ENCODE assay signal across 8 cellular contexts in the genomic region with DNA sequence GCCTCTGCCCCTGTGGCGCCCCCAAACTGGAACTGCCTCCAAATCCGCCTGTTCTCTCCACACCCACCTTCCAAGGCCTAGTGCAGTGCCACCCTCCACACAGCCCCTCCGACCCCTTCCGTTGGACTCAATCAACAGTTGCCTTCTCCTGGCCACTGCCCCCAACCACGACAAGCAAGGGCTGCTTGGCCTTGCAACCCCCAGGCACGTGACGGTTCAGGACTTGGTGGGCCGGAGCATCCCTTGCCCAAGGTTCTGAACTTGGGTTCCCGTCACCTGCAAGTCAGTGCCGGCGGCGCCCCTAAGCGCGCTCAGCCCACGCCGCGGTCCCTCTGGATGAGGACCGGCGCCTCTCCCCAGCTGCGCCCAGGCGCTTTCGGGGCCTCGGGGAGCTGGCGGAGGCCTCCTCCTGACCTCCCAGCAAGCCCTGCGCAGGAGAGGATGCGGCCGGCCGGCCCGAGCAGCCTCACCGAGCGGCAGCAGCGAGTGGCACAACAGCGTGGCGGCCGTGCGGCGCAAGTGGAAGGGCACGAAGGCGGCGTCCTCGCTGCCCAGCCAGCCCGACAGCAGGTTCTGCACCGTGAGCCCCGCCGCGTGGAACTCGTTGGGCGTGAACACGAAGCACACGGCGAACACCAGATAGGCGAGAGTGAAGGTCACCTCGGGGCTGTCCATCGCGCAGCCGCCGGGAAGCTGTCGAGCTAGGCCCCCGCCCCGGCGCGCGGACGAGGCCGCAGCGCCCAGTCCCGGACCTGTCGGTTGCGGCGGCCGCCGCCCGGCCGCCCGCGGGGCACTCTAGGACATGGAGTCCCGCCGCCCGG. TPM values are rescaled to one million over a fixed set of nuclear protein-coding genes. Genes with fewer than 3 reads are reported as not detected.
DNase-seq lines count a peak whose midpoint lies in the region; ATAC-seq and TF ChIP-seq lines count a peak whose summit lies in the region.

No MANE protein-coding gene starts in this region.

- peak overlapping the region; percentile 94 for H3K4me2 ChIP-seq in fibroblast of lung (ENCODE audit: extremely low read depth, insufficient read depth, low read length)

- H3K4me1 Mint-ChIP-seq in naive thymus-derived CD8-positive, alpha-beta T cell = peaks cover 24 to 63% (median 57%) of the 10 kb centered on the region in 4 donors

- H3K36me3 Mint-ChIP-seq in naive thymus-derived CD8-positive, alpha-beta T cell = peaks cover 0 to 10% (median 1%) of the 10 kb centered on the region in 3 donors

- no peaks in the 10 kb centered on the region for H3K27me3 Mint-ChIP-seq in naive thymus-derived CD8-positive, alpha-beta T cell

- peaks cover 16% of the 10 kb centered on the region for H3K36me3 ChIP-seq in fibroblast of lung (ENCODE audit: control insufficient read depth, insufficient read depth, low read length)
- H3K36me3 ChIP-seq in urinary bladder (ENCODE audit: insufficient read depth) = no peaks in the 10 kb centered on the region

- peak overlapping the region; percentile 77 to 92 (median 86) for H3K4me3 Mint-ChIP-seq in naive thymus-derived CD8-positive, alpha-beta T cell

- under 1% methylated on average over 79 of the region's 79 CpGs for WGBS in urinary bladder

- no peaks in the 10 kb centered on the region for H3K9me3 ChIP-seq in fibroblast of lung (ENCODE audit: control insufficient read depth, insufficient read depth, low read depth, low read length)

- H3K27me3 ChIP-seq in fibroblast of lung (ENCODE audit: control insufficient read depth, insufficient read depth, low read length) = no peaks in the 10 kb centered on the region

- TF ChIP-seq CTCF in fibroblast of lung (conservative IDR thresholded peaks at IDR 0.05 in 1 of 2, IDR thresholded peaks at IDR 0.05 in 1 of 2; ENCODE audit: low read depth in 1 of 2, low read length in 2 of 2) = no peak

- in situ Hi-C loops in G401 (cut with HindIII; ENCODE audit: low sequenced_read_pairs) = no loop called here

- H3K9me3 Mint-ChIP-seq in naive thymus-derived CD8-positive, alpha-beta T cell = no peaks in the 10 kb centered on the region

- peak overlapping the region; percentile 66 to 94 (median 87) for H3K27ac Mint-ChIP-seq in naive thymus-derived CD8-positive, alpha-beta T cell

- POLR2A ChIA-PET in naive thymus-derived CD8-positive, alpha-beta T cell (lab: Charles Lee) = interaction anchor here (0.9 to 4.5 kb wide), 5 partner anchors 8 to 374 kb away, joined by 3 to 124 read pairs (median 6); a partner anchor contains a TSS

- peak; percentile 53 for DNase-seq in G401 (ENCODE audit: low spot score)
- peak; percentile 22 for DNase-seq in KG1 (lab: John Stamatoyannopoulos, UW)
- DNase-seq in activated T-cell treated with anti-CD3 and anti-CD28 coated beads, Interleukin-2, amount 50 U/mL, for 48 hours = peak; percentile 66 to 76
- peak; percentile 42 to 47 for DNase-seq in fibroblast of lung (ENCODE audit: low read depth in 2 of 2)
- DNase-seq in naive thymus-derived CD8-positive, alpha-beta T cell = peak in 9 of 10 donors; percentile 13 to 65 (median 40)

- H4K20me1 ChIP-seq in fibroblast of lung (ENCODE audit: control insufficient read depth, extremely low read depth, insufficient read depth, low read length) = no peaks in the 10 kb centered on the region

- H2AFZ ChIP-seq in fibroblast of lung (ENCODE audit: low read length) = peak overlapping the region; percentile 85

- ATAC-seq in GM21423 (IDR thresholded peaks at IDR 0.05; ENCODE audit: unreplicated experiment) (peak; percentile 11), GM18870 (IDR thresholded peaks at IDR 0.05; ENCODE audit: unreplicated experiment) (no peak)
- peak; percentile 6 to 16 for ATAC-seq in naive thymus-derived CD8-positive, alpha-beta T cell

- peak overlapping the region; percentile 78 for H3K27ac ChIP-seq in fibroblast of lung (ENCODE audit: insufficient read depth, low read length)
- peak overlapping the region; percentile 81 for H3K27ac ChIP-seq in urinary bladder (ENCODE audit: low read depth)

- H3K4me3 ChIP-seq in fibroblast of lung (replicated peaks in 1 of 4; ENCODE audit: control extremely low read depth in 1 of 4, insufficient read depth in 1 of 4, low read depth in 3 of 4, low read length in 4 of 4) (peak overlapping the region; percentile 76 to 82 (median 78)), urinary bladder (ENCODE audit: low read depth, low read length) (peak overlapping the region; percentile 56)

- H3K79me2 ChIP-seq in fibroblast of lung (ENCODE audit: control insufficient read depth, insufficient read depth, low read length) = peaks cover 66% of the 10 kb centered on the region

- peak overlapping the region; percentile 84 for H3K9ac ChIP-seq in fibroblast of lung (ENCODE audit: insufficient read depth, low read length)

- H3K4me1 ChIP-seq in fibroblast of lung (ENCODE audit: control insufficient read depth, extremely low read depth, insufficient read depth, low read length) (peaks cover 16% of the 10 kb centered on the region), urinary bladder (ENCODE audit: insufficient read depth) (peaks cover 5% of the 10 kb centered on the region)

RNA-seq across cellular contexts. Expression of a gene that starts 0.8 kb away (rescaled TPM):
- total RNA-seq in G401 (2014; rRNA removed; shearing (Covaris generic)) = 51.6 and 91.7 TPM in 2 replicates
- total RNA-seq in fibroblast of lung (24.7 and 39.6 TPM in 2 replicates), urinary bladder (18.5 TPM)
- polyA plus RNA-seq in fibroblast of lung (11.0 and 15.0 TPM in 2 replicates), urinary bladder (64.8 TPM)
- 21.2 and 24.0 TPM in 2 replicates for polyA plus RNA-seq in fibroblast of lung (2012)
- polyA minus RNA-seq in fibroblast of lung (ENCODE audit: low replicate concordance) = 18.0 and 35.4 TPM in 2 replicates
- total RNA-seq in naive thymus-derived CD8-positive, alpha-beta T cell = 10 to 100 TPM; 34.0 to 35.2 TPM
- 10 to 100 TPM; 26.9 to 41.7 (median 28.4) TPM for polyA plus RNA-seq in naive thymus-derived CD8-positive, alpha-beta T cell

RNA-seq across cellular contexts. Expression of a gene that starts 0.9 kb away (rescaled TPM):
- 139 and 164 TPM in 2 replicates for total RNA-seq in G401 (2014; rRNA removed; shearing (Covaris generic))
- total RNA-seq in fibroblast of lung (1.8 and 7.3 TPM in 2 replicates), urinary bladder (8.9 TPM)
- polyA plus RNA-seq in fibroblast of lung (10.2 and 43.2 TPM in 2 replicates), urinary bladder (5.5 TPM)
- 12.9 and 56.4 TPM in 2 replicates for polyA plus RNA-seq in fibroblast of lung (2012)
- polyA minus RNA-seq in fibroblast of lung (ENCODE audit: low replicate concordance) = 11.7 and 69.8 TPM in 2 replicates
- 100 to 1,000 TPM; 145 to 150 TPM for total RNA-seq in naive thymus-derived CD8-positive, alpha-beta T cell
- polyA plus RNA-seq in naive thymus-derived CD8-positive, alpha-beta T cell = 10 to 100 TPM; 38.7 to 91.6 (median 61.2) TPM

RNA-seq across cellular contexts. Expression of a gene that starts 8.3 kb away (rescaled TPM):
- 98.5 and 101 TPM in 2 replicates for total RNA-seq in G401 (2014; rRNA removed; shearing (Covaris generic))
- total RNA-seq in fibroblast of lung (49.7 and 50.8 TPM in 2 replicates), urinary bladder (32.3 TPM)
- polyA plus RNA-seq in fibroblast of lung (108 and 152 TPM in 2 replicates), urinary bladder (41.0 TPM)
- polyA plus RNA-seq in fibroblast of lung (2012) = 54.4 and 67.6 TPM in 2 replicates
- 9.7 and 10.9 TPM in 2 replicates for polyA minus RNA-seq in fibroblast of lung (ENCODE audit: low replicate concordance)
- total RNA-seq in naive thymus-derived CD8-positive, alpha-beta T cell = 10 to 100 TPM; 32.5 to 33.9 TPM
- 10 to 100 TPM; 42.6 to 49.3 (median 46.6) TPM for polyA plus RNA-seq in naive thymus-derived CD8-positive, alpha-beta T cell

RNA-seq across cellular contexts. Expression of a gene that starts 36.3 kb away (rescaled TPM):
- 4.0 and 24.1 TPM in 2 replicates for total RNA-seq in G401 (2014; rRNA removed; shearing (Covaris generic))
- total RNA-seq in fibroblast of lung (0.77 and 0.99 TPM in 2 replicates), urinary bladder (0.63 TPM)
- polyA plus RNA-seq in fibroblast of lung (0.65 and 0.86 TPM in 2 replicates), urinary bladder (2.9 TPM)
- 1.6 and 1.7 TPM in 2 replicates for polyA plus RNA-seq in fibroblast of lung (2012)
- polyA minus RNA-seq in fibroblast of lung (ENCODE audit: low replicate concordance) = 0.24 TPM in 1 of 2 replicates, not detected in the other
- total RNA-seq in naive thymus-derived CD8-positive, alpha-beta T cell = 1 to 10 TPM; 1.1 to 1.3 TPM
- 1 to 10 TPM in 2 of 3 donors, under 1 TPM in 1; 0.64 to 1.7 (median 1.2) TPM for polyA plus RNA-seq in naive thymus-derived CD8-positive, alpha-beta T cell

Comparison
In these comparisons a context has a peak if more than half of its experiments do, and no peak if none do; other contexts are left out.
1. RNA of a gene that starts 0.9 kb away (total RNA-seq): 139 to 164 TPM in G401 and 145 to 150 TPM in naive thymus-derived CD8-positive, alpha-beta T cell; 8.9 TPM in urinary bladder (single experiment) and 1.8 to 7.3 TPM in fibroblast of lung; every median in the first group is over 10 times any median in the second.
2. Peak in every context shown above with its lines, with median percentiles within 50 percentile points of each other: DNase-seq.